8 cellular contexts compared by ENCODE assay signal in the genomic region with DNA sequence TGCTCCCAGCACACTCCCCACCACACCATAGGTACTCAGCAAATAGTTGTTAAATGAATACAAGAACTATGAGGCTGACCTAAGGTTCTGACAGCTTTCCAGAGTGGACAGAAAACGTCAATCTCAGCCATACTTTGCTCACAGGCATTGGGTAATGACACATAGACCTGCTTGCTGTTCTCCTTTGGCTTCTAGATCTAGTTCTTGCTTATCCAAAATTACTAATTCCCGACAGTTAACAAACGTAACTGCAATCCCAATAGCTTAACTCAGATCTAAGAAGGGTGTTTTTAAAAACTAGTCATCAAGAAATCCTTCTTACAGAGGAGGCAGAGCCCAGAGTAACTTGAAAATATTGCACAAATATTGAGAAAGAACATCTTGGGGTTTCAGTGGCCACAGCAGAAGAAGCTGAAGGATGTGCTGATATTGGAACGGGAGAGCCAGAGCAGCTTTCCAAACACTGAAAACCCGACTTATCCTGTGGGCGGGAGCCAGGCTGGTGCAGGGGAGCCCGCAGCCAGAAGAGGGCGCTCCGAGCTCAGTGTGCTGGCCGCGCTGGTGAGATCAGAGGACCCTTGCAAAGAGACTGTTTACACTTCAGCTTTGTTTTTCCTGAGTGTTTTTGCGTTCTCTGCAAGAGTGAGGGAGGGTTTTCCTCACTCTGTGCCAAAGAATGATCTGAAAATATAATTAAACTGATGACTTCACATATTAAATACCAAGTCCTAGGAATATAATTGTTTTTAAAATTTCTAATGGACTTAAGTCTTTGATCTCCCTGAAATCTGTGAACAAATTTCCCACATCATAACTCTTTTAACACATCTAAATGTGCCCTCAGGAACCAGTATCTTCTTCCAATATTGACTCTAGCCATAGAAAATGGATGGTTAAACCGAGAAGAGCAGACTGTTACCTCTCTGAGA. TPM values are rescaled to one million over a fixed set of nuclear protein-coding genes. Genes with fewer than 3 reads are reported as not detected.
A peak's percentile ranks its signal among the peaks of the same experiment; 100 is the strongest.
DNase-seq lines count a peak whose midpoint lies in the region; ATAC-seq and TF ChIP-seq lines count a peak whose summit lies in the region.
"Had no signal": no experiment of that assay in that cellular context is flagged by ENCODE, and none has a peak within 500 bp of the region (broad histone marks: within the 10 kb centered on the region; RNA-seq: fewer than 3 reads in every experiment).

No MANE protein-coding gene starts in this region.

- POLR2A ChIA-PET in activated CD8-positive, alpha-beta T cell treated with anti-CD3 and anti-CD28 coated beads, Interleukin-2, amount 10 ng/mL, durations not matched to agents 7 days and 5 days (lab: Charles Lee): no interaction called here

- H3K9me3 Mint-ChIP-seq in activated CD8-positive, alpha-beta T cell treated with anti-CD3 and anti-CD28 coated beads, Interleukin-2, amount 10 ng/mL, durations not matched to agents 7 days and 5 days (ENCODE audit: insufficient read depth): no peaks in the 10 kb centered on the region
- H3K9me3 Mint-ChIP-seq: stimulated activated naive CD8-positive, alpha-beta T cell treated with anti-CD3 and anti-CD28 coated beads, Interleukin-15, Interleukin-2, amounts not matched to agents 100 ng/mL and 50 ng/mL, for 24 hours had no signal

- CTCF ChIA-PET in activated CD8-positive, alpha-beta T cell treated with anti-CD3 and anti-CD28 coated beads, Interleukin-2, amount 10 ng/mL, durations not matched to agents 7 days and 5 days (lab: Charles Lee): interaction anchor here (0.6 to 4.1 kb wide), 43 partner anchors 9 to 639 kb away, joined by 3 to 86 read pairs (median 4); a partner anchor contains a TSS

- no peak overlapping the region for H3K4me3 Mint-ChIP-seq in activated CD8-positive, alpha-beta T cell treated with anti-CD3 and anti-CD28 coated beads, Interleukin-2, amount 10 ng/mL, durations not matched to agents 7 days and 5 days
- H3K4me3 Mint-ChIP-seq: stimulated activated naive CD8-positive, alpha-beta T cell treated with anti-CD3 and anti-CD28 coated beads, Interleukin-15, Interleukin-2, amounts not matched to agents 100 ng/mL and 50 ng/mL, for 24 hours had no signal

- H3K27ac Mint-ChIP-seq in activated CD8-positive, alpha-beta T cell treated with anti-CD3 and anti-CD28 coated beads, Interleukin-2, amount 10 ng/mL, durations not matched to agents 7 days and 5 days: no peak overlapping the region
- H3K27ac Mint-ChIP-seq: stimulated activated naive CD8-positive, alpha-beta T cell treated with anti-CD3 and anti-CD28 coated beads, Interleukin-15, Interleukin-2, amounts not matched to agents 100 ng/mL and 50 ng/mL, for 24 hours had no signal

- H3K27me3 Mint-ChIP-seq in activated CD8-positive, alpha-beta T cell treated with anti-CD3 and anti-CD28 coated beads, Interleukin-2, amount 10 ng/mL, durations not matched to agents 7 days and 5 days (ENCODE audit: low read depth): peaks cover 18% of the 10 kb centered on the region

- peak; percentile 79 for ATAC-seq in HG03280 (IDR thresholded peaks at IDR 0.05; ENCODE audit: unreplicated experiment)
- peak; percentile 94 for ATAC-seq in activated CD8-positive, alpha-beta T cell treated with anti-CD3 and anti-CD28 coated beads, Interleukin-2, amount 10 ng/mL, durations not matched to agents 7 days and 5 days

- H3K4me1 Mint-ChIP-seq in activated CD8-positive, alpha-beta T cell treated with anti-CD3 and anti-CD28 coated beads, Interleukin-2, amount 10 ng/mL, durations not matched to agents 7 days and 5 days (ENCODE audit: low read depth): no peaks in the 10 kb centered on the region

- DNase-seq in GM13977 (ENCODE audit: low spot score) (peak; percentile 85), NCI-H748 treated with DMSO at 0.1 percent for 48 hours (lab: John Stamatoyannopoulos, UW) (peak; percentile 42), lung microvascular endothelial cell (ENCODE audit: low read depth in 2 of 2) (peak; percentile 74 to 84)
- DNase-seq in activated CD8-positive, alpha-beta T cell treated with anti-CD3 and anti-CD28 coated beads, Interleukin-2, amount 10 ng/mL, durations not matched to agents 7 days and 5 days: peak; percentile 73
- DNase-seq in effector CD4-positive, alpha-beta T cell: peak; percentile 56
- peak; percentile 37 to 38 for DNase-seq in stimulated activated CD8-positive, alpha-beta memory T cell treated with anti-CD3 and anti-CD28 coated beads, Interleukin-15, amount 100 ng/mL, for 4 hours (ENCODE audit: low read depth in 2 of 2)

- H3K36me3 Mint-ChIP-seq in activated CD8-positive, alpha-beta T cell treated with anti-CD3 and anti-CD28 coated beads, Interleukin-2, amount 10 ng/mL, durations not matched to agents 7 days and 5 days (ENCODE audit: low read depth): no peaks in the 10 kb centered on the region

- TF ChIP-seq CTCF in GM13977 (IDR thresholded peaks at IDR 0.05; ENCODE audit: extremely low read depth, insufficient read depth, missing control alignments): peak; percentile 98

- in situ Hi-C loops in GM13977 (cut with MboI; ENCODE audit: low pct_unique_long_range_greater_than_20kb, low sequenced_read_pairs, unreplicated experiment): no loop called here

RNA-seq across cellular contexts. Expression of a gene that starts 30.3 kb away (rescaled TPM):
- not detected for total RNA-seq in activated CD8-positive, alpha-beta T cell treated with anti-CD3 and anti-CD28 coated beads, Interleukin-2, amount 10 ng/mL, durations not matched to agents 7 days and 5 days
- under 0.01 and 0.20 TPM in 2 replicates for total RNA-seq in lung microvascular endothelial cell

Comparison
In these comparisons a context has a peak if more than half of its experiments do, and no peak if none do; other contexts are left out.
1. Peak in every context shown above with its lines: DNase-seq and ATAC-seq.